In the genomic region with DNA sequence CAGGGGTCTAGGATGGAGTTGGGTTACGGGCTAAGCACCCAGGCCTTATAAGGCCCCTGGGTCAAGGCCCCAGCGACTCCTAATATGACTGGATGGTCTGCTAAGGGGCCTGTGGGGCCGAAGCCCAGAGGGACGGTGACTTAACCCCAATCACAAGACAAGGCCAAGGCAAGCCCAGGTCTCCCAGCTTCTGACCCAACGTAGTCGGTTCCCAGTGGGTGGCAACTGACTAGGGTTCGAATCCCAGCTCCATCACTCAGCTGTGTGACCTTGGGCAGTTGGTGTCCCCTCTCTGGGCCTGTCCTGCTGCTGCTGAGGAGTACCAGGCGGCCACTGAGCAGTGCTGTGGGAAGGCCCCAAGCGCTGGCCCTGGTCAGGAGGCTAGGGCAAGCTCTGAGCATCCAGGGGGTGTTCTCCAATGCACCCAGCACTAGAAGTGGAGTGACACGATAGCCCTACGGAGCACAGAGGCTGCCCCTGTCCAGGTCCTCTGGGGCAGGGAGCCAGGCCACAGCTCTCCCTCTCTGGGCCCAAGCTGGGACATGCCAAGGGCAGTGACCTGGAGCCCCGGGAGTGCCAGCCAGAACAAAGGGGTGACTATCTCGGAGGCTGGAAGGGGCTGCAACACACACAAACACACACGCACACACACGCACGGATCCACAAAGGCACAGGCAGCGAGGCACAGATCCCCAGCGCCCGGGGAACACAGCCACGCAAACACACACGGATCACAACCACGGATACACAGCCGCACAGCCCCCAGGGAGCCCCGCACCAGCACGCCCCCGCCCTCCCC, we compare ENCODE assay signal across 8 cellular contexts. TPM values are rescaled to one million over a fixed set of nuclear protein-coding genes. Genes with fewer than 3 reads are reported as not detected.
A peak's percentile ranks its signal among the peaks of the same experiment; 100 is the strongest.
DNase-seq lines count a peak whose midpoint lies in the region; ATAC-seq, FAIRE-seq and TF ChIP-seq lines count a peak whose summit lies in the region.

No MANE protein-coding gene starts in this region.

- no peak overlapping the region for H3K4me3 ChIP-seq in CD8-positive, alpha-beta memory T cell (ENCODE audit: low read length)
- peak overlapping the region; percentile 36 to 67 (median 46) for H3K4me3 ChIP-seq in pancreas

- no peak for FAIRE-seq in pancreas (lab: Jason Lieb, UNC)

- WGBS in pancreas, 2 donors = 22 to 27% methylated on average over 26 of the region's 26 CpGs

- TF ChIP-seq CTCF in glutamatergic neuron (IDR thresholded peaks at IDR 0.05; ENCODE audit: partially characterized antibody, unreplicated experiment) (no peak), pancreas (IDR thresholded peaks at IDR 0.05) (no peak)

- peaks cover 5% of the 10 kb centered on the region for H3K4me1 ChIP-seq in CD8-positive, alpha-beta memory T cell (ENCODE audit: insufficient read depth, low read length)
- peaks cover 0 to 8% (median 0%) of the 10 kb centered on the region in 3 donors for H3K4me1 ChIP-seq in pancreas

- peak overlapping the region in 1 of 8 donors; percentile 88 for H3K27ac Mint-ChIP-seq in CD8-positive, alpha-beta memory T cell
- H3K27ac Mint-ChIP-seq in T-helper 17 cell (no peak overlapping the region), glutamatergic neuron (ENCODE audit: unreplicated experiment) (peak overlapping the region; percentile 92)

- peaks cover 1 to 5% (median 4%) of the 10 kb centered on the region in 3 donors for H3K36me3 Mint-ChIP-seq in CD8-positive, alpha-beta memory T cell
- H3K36me3 Mint-ChIP-seq in T-helper 17 cell (ENCODE audit: low read depth) = peaks cover 2% of the 10 kb centered on the region
- no peaks in the 10 kb centered on the region for H3K36me3 Mint-ChIP-seq in glutamatergic neuron (ENCODE audit: unreplicated experiment)

- CTCF ChIA-PET in CD8-positive, alpha-beta memory T cell (lab: Charles Lee) = interaction anchor here (1.3 to 1.7 kb wide), 4 partner anchors 10 to 142 kb away, joined by 3 to 5 read pairs (median 4); partner anchors contain the start of gene TOR2A

- no peak for DNase-seq in CD8-positive, alpha-beta memory T cell
- DNase-seq in T-helper 17 cell = no peak
- no peak for DNase-seq in glutamatergic neuron
- peak in 2 of 6 donors; percentile 62 to 71 for DNase-seq in pancreas
- no peak for DNase-seq in RPMI8226

- POLR2A ChIA-PET in CD8-positive, alpha-beta memory T cell (lab: Charles Lee) = no interaction called here

- H3K9me3 Mint-ChIP-seq in CD8-positive, alpha-beta memory T cell = no peaks in the 10 kb centered on the region
- H3K9me3 Mint-ChIP-seq in glutamatergic neuron (ENCODE audit: unreplicated experiment) = no peaks in the 10 kb centered on the region

- H3K27me3 ChIP-seq in CD8-positive, alpha-beta memory T cell (ENCODE audit: insufficient read depth, low read length, poor library complexity, severe bottlenecking) = no peaks in the 10 kb centered on the region
- no peaks in the 10 kb centered on the region for H3K27me3 ChIP-seq in pancreas

- H3K4me1 Mint-ChIP-seq in CD8-positive, alpha-beta memory T cell = peaks cover 2 to 16% (median 4%) of the 10 kb centered on the region in 3 donors
- H3K4me1 Mint-ChIP-seq in T-helper 17 cell (peaks cover 3% of the 10 kb centered on the region), glutamatergic neuron (ENCODE audit: low read depth, unreplicated experiment) (peaks cover 4% of the 10 kb centered on the region)

- peaks cover 0 to 5% of the 10 kb centered on the region in 2 donors for H3K27me3 Mint-ChIP-seq in CD8-positive, alpha-beta memory T cell
- H3K27me3 Mint-ChIP-seq in T-helper 17 cell (peaks cover 10% of the 10 kb centered on the region), glutamatergic neuron (ENCODE audit: unreplicated experiment) (peaks cover 11% of the 10 kb centered on the region)

- H3K36me3 ChIP-seq in CD8-positive, alpha-beta memory T cell (ENCODE audit: insufficient read depth, low read length) = no peaks in the 10 kb centered on the region
- H3K36me3 ChIP-seq in pancreas = no peaks in the 10 kb centered on the region

- intact Hi-C loops in pancreas (cut with DNase I) = no loop called here

- no peaks in the 10 kb centered on the region for H3K9me3 ChIP-seq in CD8-positive, alpha-beta memory T cell (ENCODE audit: low read length)
- H3K9me3 ChIP-seq in T-helper 17 cell (ENCODE audit: control insufficient read depth, low read length, poor library complexity, severe bottlenecking) (no peaks in the 10 kb centered on the region), pancreas (no peaks in the 10 kb centered on the region)

- no peak for ATAC-seq in T-helper 17 cell
- peak; percentile 18 to 45 (median 31) for ATAC-seq in pancreas
- no peak for ATAC-seq in GM19455 (IDR thresholded peaks at IDR 0.05; ENCODE audit: unreplicated experiment)
- no peak for ATAC-seq in GM18873 (IDR thresholded peaks at IDR 0.05; ENCODE audit: low FRiP score, unreplicated experiment)
- ATAC-seq in GM21526 (IDR thresholded peaks at IDR 0.05; ENCODE audit: low FRiP score, unreplicated experiment) = no peak

- peak overlapping the region in 4 of 7 donors; percentile 19 to 51 (median 38) for H3K4me3 Mint-ChIP-seq in CD8-positive, alpha-beta memory T cell
- H3K4me3 Mint-ChIP-seq in T-helper 17 cell (peak overlapping the region; percentile 56), glutamatergic neuron (ENCODE audit: unreplicated experiment) (peak overlapping the region; percentile 94)

- H3K27ac ChIP-seq in CD8-positive, alpha-beta memory T cell (ENCODE audit: low read depth, low read length) = no peak overlapping the region
- H3K27ac ChIP-seq in pancreas = no peak overlapping the region

RNA-seq across cellular contexts. Expression of gene AK1, which starts 0.5 kb away (rescaled TPM):
- 10 to 100 TPM; 15.8 to 20.0 TPM for total RNA-seq in CD8-positive, alpha-beta memory T cell
- 0.23 TPM for polyA plus RNA-seq in CD8-positive, alpha-beta memory T cell
- 10 to 100 TPM; 35.9 to 66.5 TPM for total RNA-seq in T-helper 17 cell
- total RNA-seq in glutamatergic neuron (ENCODE audit: unreplicated experiment) = 121 TPM
- 10 to 100 TPM in 4 of 6 donors, 1 to 10 TPM in 2; 8.9 to 18.3 (median 15.2) TPM for total RNA-seq in pancreas
- 10 to 100 TPM; 49.5 to 81.7 TPM for polyA plus RNA-seq in pancreas

RNA-seq across cellular contexts. Expression of gene ST6GALNAC6, which starts 22.4 kb away (rescaled TPM):
- total RNA-seq in CD8-positive, alpha-beta memory T cell = 10 to 100 TPM; 52.3 to 54.0 TPM
- polyA plus RNA-seq in CD8-positive, alpha-beta memory T cell = 54.7 TPM
- 100 to 1,000 TPM in 1 of 2 donors, 10 to 100 TPM in 1; 74.5 to 108 TPM for total RNA-seq in T-helper 17 cell
- total RNA-seq in glutamatergic neuron (ENCODE audit: unreplicated experiment) = 26.1 TPM
- total RNA-seq in pancreas = 10 to 100 TPM; 20.7 to 31.1 (median 26.0) TPM
- polyA plus RNA-seq in pancreas = 10 to 100 TPM; 30.6 to 35.7 TPM

RNA-seq across cellular contexts. Expression of gene ENG, which starts 22.5 kb away (rescaled TPM):
- 10 to 100 TPM; 18.9 to 19.3 TPM for total RNA-seq in CD8-positive, alpha-beta memory T cell
- 7.9 TPM for polyA plus RNA-seq in CD8-positive, alpha-beta memory T cell
- total RNA-seq in T-helper 17 cell (1 to 10 TPM; 3.2 to 6.4 TPM), glutamatergic neuron (ENCODE audit: unreplicated experiment) (not detected), pancreas (10 to 100 TPM in 5 of 6 donors, 1 to 10 TPM in 1; 9.7 to 42.4 (median 13.6) TPM)
- 10 to 100 TPM; 25.8 to 32.9 TPM for polyA plus RNA-seq in pancreas

RNA-seq across cellular contexts. Expression of gene ST6GALNAC4, which starts 39.9 kb away (rescaled TPM):
- total RNA-seq in CD8-positive, alpha-beta memory T cell = 10 to 100 TPM; 32.9 to 43.2 TPM
- 28.7 TPM for polyA plus RNA-seq in CD8-positive, alpha-beta memory T cell
- total RNA-seq in T-helper 17 cell (10 to 100 TPM; 18.5 to 22.1 TPM), glutamatergic neuron (ENCODE audit: unreplicated experiment) (15.8 TPM), pancreas (10 to 100 TPM; 25.9 to 66.6 (median 41.3) TPM)
- 10 to 100 TPM; 22.2 to 27.7 TPM for polyA plus RNA-seq in pancreas

RNA-seq across cellular contexts. Expression of gene PIP5KL1, which starts 53.6 kb away (rescaled TPM):
- total RNA-seq in CD8-positive, alpha-beta memory T cell = 1 to 10 TPM; 1.4 to 2.5 TPM
- polyA plus RNA-seq in CD8-positive, alpha-beta memory T cell = 0.89 TPM
- total RNA-seq in T-helper 17 cell (1 to 10 TPM; 2.1 to 2.3 TPM), glutamatergic neuron (ENCODE audit: unreplicated experiment) (11.9 TPM), pancreas (1 to 10 TPM; 1.0 to 2.2 (median 1.2) TPM)
- 1 to 10 TPM in 1 of 2 donors, under 1 TPM in 1; 0.80 to 2.5 TPM for polyA plus RNA-seq in pancreas

Comparison
In these comparisons a context has a peak if more than half of its experiments do, and no peak if none do; other contexts are left out.
1. H3K4me3 Mint-ChIP-seq: peak in every context shown above with its lines; median percentile 94 in glutamatergic neuron; 56 in T-helper 17 cell; 38 in CD8-positive, alpha-beta memory T cell.
2. ATAC-seq: peak in pancreas (4 of 4); none in T-helper 17 cell (single experiment), GM19455 (single experiment), GM18873 (single experiment) and GM21526 (single experiment).